ENCODE assay signal across 8 cellular contexts in the genomic region with DNA sequence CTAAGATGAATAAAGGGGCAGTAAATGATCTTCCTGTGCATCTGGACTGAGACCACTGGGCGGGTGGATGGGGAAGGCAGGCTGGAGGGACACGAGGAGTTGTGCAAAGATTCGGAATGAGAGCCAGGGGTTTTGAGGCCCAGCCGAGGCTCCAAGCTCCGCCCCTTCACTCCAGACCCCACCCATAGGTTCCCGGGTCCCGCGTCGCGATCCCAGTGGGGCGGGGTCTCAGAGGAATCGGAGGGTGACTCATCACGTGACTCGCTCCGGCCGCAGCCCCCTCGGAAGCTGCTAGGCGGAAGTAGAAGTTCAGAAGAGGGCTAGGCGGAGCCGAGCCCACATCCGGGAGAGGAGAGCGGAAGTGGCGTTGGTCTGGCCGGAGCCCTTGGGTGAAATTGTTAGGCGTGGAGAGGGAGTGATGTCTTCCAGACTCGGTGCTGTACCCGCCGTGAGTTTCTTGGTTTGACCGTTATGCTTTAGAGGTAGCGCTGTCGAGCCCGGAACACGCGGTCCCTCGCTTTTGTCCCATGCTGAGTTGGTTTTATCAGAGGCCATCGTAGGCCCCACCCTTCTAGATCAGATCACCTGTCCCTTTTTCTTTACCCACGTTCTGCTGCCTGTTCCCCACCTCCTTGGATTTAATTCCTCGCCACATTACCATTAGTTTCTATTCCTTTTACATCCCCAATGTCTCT. TPM values are rescaled to one million over a fixed set of nuclear protein-coding genes. Genes with fewer than 3 reads are reported as not detected.
DNase-seq lines count a peak whose midpoint lies in the region; ATAC-seq and TF ChIP-seq lines count a peak whose summit lies in the region.

A gene with protein sequence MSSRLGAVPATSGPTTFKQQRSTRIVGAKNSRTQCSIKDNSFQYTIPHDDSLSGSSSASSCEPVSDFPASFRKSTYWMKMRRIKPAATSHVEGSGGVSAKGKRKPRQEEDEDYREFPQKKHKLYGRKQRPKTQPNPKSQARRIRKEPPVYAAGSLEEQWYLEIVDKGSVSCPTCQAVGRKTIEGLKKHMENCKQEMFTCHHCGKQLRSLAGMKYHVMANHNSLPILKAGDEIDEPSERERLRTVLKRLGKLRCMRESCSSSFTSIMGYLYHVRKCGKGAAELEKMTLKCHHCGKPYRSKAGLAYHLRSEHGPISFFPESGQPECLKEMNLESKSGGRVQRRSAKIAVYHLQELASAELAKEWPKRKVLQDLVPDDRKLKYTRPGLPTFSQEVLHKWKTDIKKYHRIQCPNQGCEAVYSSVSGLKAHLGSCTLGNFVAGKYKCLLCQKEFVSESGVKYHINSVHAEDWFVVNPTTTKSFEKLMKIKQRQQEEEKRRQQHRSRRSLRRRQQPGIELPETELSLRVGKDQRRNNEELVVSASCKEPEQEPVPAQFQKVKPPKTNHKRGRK (plus strand): TSS at position 348 of the 695 bp plus-strand sequence. CDS start 71 bp downstream, at position 419.

- H3K4me1 ChIP-seq in duodenal mucosa (ENCODE audit: control insufficient read depth in 1 of 2, insufficient read depth in 2 of 2, low read length in 2 of 2) (peaks cover 17 to 18% of the 10 kb centered on the region in 2 donors), liver (ENCODE audit: control insufficient read depth in 4 of 4, insufficient read depth in 4 of 4, low read length in 3 of 4) (peaks cover 5 to 20% (median 9%) of the 10 kb centered on the region in 4 donors)

- TF ChIP-seq RAD21 in liver (IDR thresholded peaks at IDR 0.05): peak in 1 of 2 donors; percentile 22

- H3K36me3 ChIP-seq in duodenal mucosa (ENCODE audit: control insufficient read depth in 1 of 2, insufficient read depth in 2 of 2, low read length in 2 of 2) (no peaks in the 10 kb centered on the region), liver (ENCODE audit: control insufficient read depth in 4 of 4, insufficient read depth in 3 of 4, low read depth in 1 of 4, low read length in 3 of 4) (no peaks in the 10 kb centered on the region)

- peak within 1 kb of the TSS; percentile 48 for H3K27ac ChIP-seq in C4-2B
- H3K27ac ChIP-seq in duodenal mucosa (ENCODE audit: low read depth, low read length): no peak within 1 kb of the TSS
- peak within 1 kb of the TSS; percentile 14 to 35 for H3K27ac ChIP-seq in liver (ENCODE audit: low read depth in 1 of 2, low read length in 2 of 2)

- no peak for TF ChIP-seq CTCF in C4-2B (conservative IDR thresholded peaks at IDR 0.05)
- no peak for TF ChIP-seq CTCF in liver (IDR thresholded peaks at IDR 0.05; ENCODE audit: low read depth, low read length, missing input control)

- peak within 1 kb of the TSS; percentile 61 to 81 for H3K9ac ChIP-seq in duodenal mucosa (ENCODE audit: low read depth in 1 of 2, low read length in 2 of 2)
- H3K9ac ChIP-seq in liver (ENCODE audit: low read depth in 1 of 2, low read length in 2 of 2): peak within 1 kb of the TSS; percentile 52 to 66

- DNase-seq in NCI-H526 treated with DMSO at 0.1 percent for 48 hours (lab: John Stamatoyannopoulos, UW): peak; percentile 91
- peak; percentile 61 to 73 for DNase-seq in activated CD4-positive, alpha-beta T cell treated with anti-CD3 and anti-CD28 coated beads, Interleukin-2, amount 50 U/mL, for 24 hours (ENCODE audit: low read depth in 1 of 2, low spot score in 1 of 2)
- DNase-seq in stimulated activated CD4-positive, alpha-beta T cell treated with anti-CD3 and anti-CD28 coated beads, Interleukin-4, amount 100 ng/mL, for 1 hour: peak; percentile 81

- H3K9me3 ChIP-seq in duodenal mucosa (ENCODE audit: control insufficient read depth in 1 of 2, low read length in 2 of 2) (peaks cover 5 to 9% of the 10 kb centered on the region in 2 donors), liver (ENCODE audit: control insufficient read depth in 4 of 4, low read length in 3 of 4) (peaks cover 6 to 21% (median 16%) of the 10 kb centered on the region in 4 donors)

- no peaks in the 10 kb centered on the region for H3K27me3 ChIP-seq in duodenal mucosa (ENCODE audit: control insufficient read depth in 1 of 2, insufficient read depth in 2 of 2, low read length in 2 of 2)
- H3K27me3 ChIP-seq in liver (ENCODE audit: control insufficient read depth in 4 of 4, insufficient read depth in 4 of 4, low read length in 3 of 4): no peaks in the 10 kb centered on the region

- peak; percentile 89 for ATAC-seq in GM19328 (IDR thresholded peaks at IDR 0.05; ENCODE audit: unreplicated experiment)
- peak; percentile 79 for ATAC-seq in HG03469 (IDR thresholded peaks at IDR 0.05; ENCODE audit: unreplicated experiment)

- H3K4me3 ChIP-seq in duodenal mucosa (ENCODE audit: low read depth in 1 of 2, low read length in 2 of 2): peak within 1 kb of the TSS; percentile 80 to 88
- peak within 1 kb of the TSS; percentile 66 to 92 (median 67) for H3K4me3 ChIP-seq in liver (ENCODE audit: low read depth in 1 of 3, low read length in 3 of 3)

- WGBS in liver: 2% methylated on average over 38 of the region's 38 CpGs

TF ChIP-seq in liver, 16 proteins besides CTCF, POLR2A, EP300 and RAD21:
- TF ChIP-seq JUND (IDR thresholded peaks at IDR 0.05): no peak
- TF ChIP-seq REST (IDR thresholded peaks at IDR 0.05): peak; percentile 35
- TF ChIP-seq GABPA (IDR thresholded peaks at IDR 0.05 in 1 of 2, conservative IDR thresholded peaks at IDR 0.05 in 1 of 2): peak; percentile 94 to 96
- TF ChIP-seq, protein P1, sequence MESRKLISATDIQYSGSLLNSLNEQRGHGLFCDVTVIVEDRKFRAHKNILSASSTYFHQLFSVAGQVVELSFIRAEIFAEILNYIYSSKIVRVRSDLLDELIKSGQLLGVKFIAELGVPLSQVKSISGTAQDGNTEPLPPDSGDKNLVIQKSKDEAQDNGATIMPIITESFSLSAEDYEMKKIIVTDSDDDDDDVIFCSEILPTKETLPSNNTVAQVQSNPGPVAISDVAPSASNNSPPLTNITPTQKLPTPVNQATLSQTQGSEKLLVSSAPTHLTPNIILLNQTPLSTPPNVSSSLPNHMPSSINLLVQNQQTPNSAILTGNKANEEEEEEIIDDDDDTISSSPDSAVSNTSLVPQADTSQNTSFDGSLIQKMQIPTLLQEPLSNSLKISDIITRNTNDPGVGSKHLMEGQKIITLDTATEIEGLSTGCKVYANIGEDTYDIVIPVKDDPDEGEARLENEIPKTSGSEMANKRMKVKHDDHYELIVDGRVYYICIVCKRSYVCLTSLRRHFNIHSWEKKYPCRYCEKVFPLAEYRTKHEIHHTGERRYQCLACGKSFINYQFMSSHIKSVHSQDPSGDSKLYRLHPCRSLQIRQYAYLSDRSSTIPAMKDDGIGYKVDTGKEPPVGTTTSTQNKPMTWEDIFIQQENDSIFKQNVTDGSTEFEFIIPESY (IDR thresholded peaks at IDR 0.05): peak; percentile 54
- TF ChIP-seq, protein P2, sequence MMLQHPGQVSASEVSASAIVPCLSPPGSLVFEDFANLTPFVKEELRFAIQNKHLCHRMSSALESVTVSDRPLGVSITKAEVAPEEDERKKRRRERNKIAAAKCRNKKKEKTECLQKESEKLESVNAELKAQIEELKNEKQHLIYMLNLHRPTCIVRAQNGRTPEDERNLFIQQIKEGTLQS (IDR thresholded peaks at IDR 0.05): no peak
- TF ChIP-seq, protein P3, sequence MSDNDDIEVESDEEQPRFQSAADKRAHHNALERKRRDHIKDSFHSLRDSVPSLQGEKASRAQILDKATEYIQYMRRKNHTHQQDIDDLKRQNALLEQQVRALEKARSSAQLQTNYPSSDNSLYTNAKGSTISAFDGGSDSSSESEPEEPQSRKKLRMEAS (IDR thresholded peaks at IDR 0.05): peak; percentile 46
- TF ChIP-seq HNF4G (IDR thresholded peaks at IDR 0.05): no peak
- TF ChIP-seq NR2F2 (IDR thresholded peaks at IDR 0.05): peak; percentile 72
- no peak for TF ChIP-seq HNF4A (conservative IDR thresholded peaks at IDR 0.05)
- TF ChIP-seq TAF1 (conservative IDR thresholded peaks at IDR 0.05): peak; percentile 96
- TF ChIP-seq FOXA2 (IDR thresholded peaks at IDR 0.05): no peak
- peak; percentile 23 to 36 for TF ChIP-seq RXRA (IDR thresholded peaks at IDR 0.05)
- peak; percentile 41 to 65 for TF ChIP-seq EGR1 (IDR thresholded peaks at IDR 0.05; ENCODE audit: low read depth in 2 of 2)
- no peak for TF ChIP-seq FOXA1 (IDR thresholded peaks at IDR 0.05)
- TF ChIP-seq YY1 (IDR thresholded peaks at IDR 0.05): peak; percentile 47
- TF ChIP-seq SP1 (IDR thresholded peaks at IDR 0.05): peak; percentile 42

RNA-seq across cellular contexts. Expression of the gene that starts here (rescaled TPM):
- 10 to 100 TPM in 1 of 2 donors, 1 to 10 TPM in 1; 8.1 to 13.0 TPM for total RNA-seq in liver
- polyA plus RNA-seq in liver: 1 to 10 TPM; 3.3 to 6.2 TPM
